Comparison of ENCODE assay signal across 20 cellular contexts in genomic region chr2:171460537-171460936, GRCh38. TPM values are rescaled to one million over a fixed set of nuclear protein-coding genes. Genes with fewer than 3 reads are reported as not detected.
DNase-seq lines count a peak whose midpoint lies in the region; ATAC-seq, FAIRE-seq and TF ChIP-seq lines count a peak whose summit lies in the region.
"Had no signal": no experiment of that assay in that cellular context is flagged by ENCODE, and none has a peak within 500 bp of the region (broad histone marks: within the 10 kb centered on the region; RNA-seq: fewer than 3 reads in every experiment).

No MANE protein-coding gene starts in this region.

- TF ChIP-seq CTCF in adrenal gland (IDR thresholded peaks at IDR 0.05) (no peak), HepG2 (CRISPR knock-in tag; IDR thresholded peaks at IDR 0.05) (no peak), right lobe of liver (IDR thresholded peaks at IDR 0.05) (no peak)

- in situ Hi-C loops in HepG2 (cut with HindIII; ENCODE audit: extremely low pct_ligation_motif_present, low pct_unique_long_range_greater_than_20kb), result no loop called here

- H3K4me1 ChIP-seq in adrenal gland (replicated peaks in 1 of 2) (peaks cover 0 to 5% of the 10 kb centered on the region in 2 donors), HepG2 (ENCODE audit: insufficient read depth, low read length) (no peaks in the 10 kb centered on the region), right lobe of liver (no peaks in the 10 kb centered on the region)
- H3K4me1 ChIP-seq: A549; BLaER1 treated with 17β-estradiol and CSF1 and Interleukin-3, amounts not matched to agents 10 nM and 100 nM; Caco-2 had no signal

- no peaks in the 10 kb centered on the region for H3K79me2 ChIP-seq in HepG2 (ENCODE audit: insufficient read depth, low read length)

- no peak for TF ChIP-seq RAD21 in HepG2 (CRISPR knock-in tag; IDR thresholded peaks at IDR 0.05)

- ATAC-seq in HepG2 (peak; percentile 46; the same call in 2 of the 3 replicates), right lobe of liver (peak in 3 of 4 donors; percentile 48 to 63 (median 51)), HG02642 (IDR thresholded peaks at IDR 0.05; ENCODE audit: poor library complexity, unreplicated experiment) (no peak)
- ATAC-seq: A549; CD8-positive, alpha-beta T cell; GM12878 had no signal

- H2AFZ ChIP-seq in HepG2 (ENCODE audit: low read length), result no peak overlapping the region

- intact Hi-C loops in adrenal gland (cut with DNase I), result no loop called here
- intact Hi-C loops in HepG2 (cut with micrococcal nuclease; ENCODE audit: unreplicated experiment), result no loop called here
- intact Hi-C loops in right lobe of liver (cut with DNase I), result no loop called here

- BruUV-seq in HepG2 (replicated peaks; lab: Mats Ljungman, UMichigan), result no TSS peak

- TF ChIP-seq EP300 in HepG2 (IDR thresholded peaks at IDR 0.05; ENCODE audit: low read depth in 2 of 2, low read length in 2 of 2) (no peak), HepG2 (CRISPR knock-in tag; IDR thresholded peaks at IDR 0.05; ENCODE audit: borderline replicate concordance) (no peak)

- no peaks in the 10 kb centered on the region for H4K20me1 ChIP-seq in HepG2 (ENCODE audit: insufficient read depth, low read length)
- H4K20me1 ChIP-seq: BLaER1 treated with 17β-estradiol and CSF1 and Interleukin-3, amounts not matched to agents 10 nM and 100 nM had no signal

- no peak overlapping the region for H3K4me2 ChIP-seq in HepG2 (ENCODE audit: low read depth, low read length)
- H3K4me2 ChIP-seq: A549; BLaER1 treated with 17β-estradiol and CSF1 and Interleukin-3, amounts not matched to agents 10 nM and 100 nM had no signal

- peak; percentile 50 for FAIRE-seq in HepG2 (lab: Jason Lieb, UNC)
- FAIRE-seq: A549, D721Med, GM12878, GM12892, GM18507 had no signal

- CTCF ChIA-PET in HepG2 (lab: Yijun Ruan, JAX; ENCODE audit: low intra/inter-chr PET ratio, low total read pairs), result no interaction called here

- H3K27me3 ChIP-seq in adrenal gland (no peaks in the 10 kb centered on the region), HepG2 (ENCODE audit: control insufficient read depth in 1 of 2, insufficient read depth in 2 of 2, low read length in 2 of 2) (no peaks in the 10 kb centered on the region), right lobe of liver (no peaks in the 10 kb centered on the region)
- H3K27me3 ChIP-seq: BLaER1 treated with 17β-estradiol and CSF1 and Interleukin-3, amounts not matched to agents 10 nM and 100 nM had no signal

- no peak overlapping the region for H3K9ac ChIP-seq in HepG2 (ENCODE audit: insufficient read depth, low read depth, low read length)
- H3K9ac ChIP-seq: BLaER1 treated with 17β-estradiol and CSF1 and Interleukin-3, amounts not matched to agents 10 nM and 100 nM had no signal

- no peaks in the 10 kb centered on the region for H3K9me3 ChIP-seq in adrenal gland (replicated peaks in 1 of 3)
- H3K9me3 ChIP-seq in HepG2 (ENCODE audit: low read length), result no peaks in the 10 kb centered on the region
- H3K9me3 ChIP-seq in right lobe of liver, result no peaks in the 10 kb centered on the region

- WGBS in adrenal gland, 4 donors, result 57 to 74% (median 68%) methylated on average over 1 of the region's 1 CpG
- WGBS in HepG2 (ENCODE audit: low lambda C conversion rate), result 97% methylated on average over 1 of the region's 1 CpG
- 53% methylated on average over 1 of the region's 1 CpG for WGBS in right lobe of liver (ENCODE audit: insufficient coverage, low coverage, low lambda C conversion rate, missing lambda C conversion rate)

- no peak overlapping the region for H3K27ac ChIP-seq in adrenal gland
- no peak overlapping the region for H3K27ac ChIP-seq in HepG2 (ENCODE audit: extremely low read length, insufficient read depth, low read length)
- no peak overlapping the region for H3K27ac ChIP-seq in right lobe of liver
- H3K27ac ChIP-seq: 22Rv1; A549; BLaER1 treated with 17β-estradiol and CSF1 and Interleukin-3, amounts not matched to agents 10 nM and 100 nM; C4-2B had no signal

- TF ChIP-seq POLR2A in adrenal gland (IDR thresholded peaks at IDR 0.05), result no peak
- TF ChIP-seq POLR2A in HepG2 (IDR thresholded peaks at IDR 0.05; ENCODE audit: insufficient read depth in 1 of 2, low read depth in 2 of 2, low read length in 2 of 2), result no peak
- no peak for TF ChIP-seq POLR2A in right lobe of liver (IDR thresholded peaks at IDR 0.05)

- peaks cover 0 to 10% of the 10 kb centered on the region in 2 donors for H3K36me3 ChIP-seq in adrenal gland (replicated peaks in 1 of 2)
- peaks cover 7 to 28% of the 10 kb centered on the region in 2 experiments; a peak in 4 of 5 replicates for H3K36me3 ChIP-seq in HepG2 (replicated peaks in 1 of 2; ENCODE audit: control insufficient read depth in 1 of 2, insufficient read depth in 2 of 2, low read length in 2 of 2)
- H3K36me3 ChIP-seq in right lobe of liver, result no peaks in the 10 kb centered on the region

- H3K4me3 ChIP-seq in adrenal gland (no peak overlapping the region), HepG2 (replicated peaks in 1 of 3; ENCODE audit: insufficient read depth in 1 of 3, low read depth in 2 of 3, low read length in 3 of 3) (no peak overlapping the region), right lobe of liver (no peak overlapping the region)
- H3K4me3 ChIP-seq: A549; BLaER1 treated with 17β-estradiol and CSF1 and Interleukin-3, amounts not matched to agents 10 nM and 100 nM; GM12878 had no signal

- POLR2A ChIA-PET in HepG2 (lab: Yijun Ruan, JAX), result interaction anchor here (0.8 kb wide), 1 partner anchor 27 kb away, joined by 3 read pairs; the partner anchor contains the start of genes DCAF17 and METTL8

- DNase-seq in adrenal gland (peak in 5 of 7 donors; percentile 19 to 52 (median 33)), HepG2 (ENCODE audit: low spot score) (peak; percentile 45), right lobe of liver (no peak)
- DNase-seq in stimulated activated CD4-positive, alpha-beta T cell treated with anti-CD3 and anti-CD28 coated beads, Interleukin-1b, Interleukin-23, amount 100 ng/mL, for 48 hours, result no peak
- DNase-seq: AML-193; Caco-2; Calu3; CD4-positive, alpha-beta T cell; CD8-positive, alpha-beta T cell; DMS79 treated with DMSO at 0.1 percent for 48 hours; GF-D8 had no signal

TF ChIP-seq in HepG2, 621 proteins besides CTCF, POLR2A, EP300 and RAD21 (continues in another document):
- TF ChIP-seq SNAPC2 (CRISPR knock-in tag; IDR thresholded peaks at IDR 0.05), result no peak
- no peak for TF ChIP-seq ZKSCAN5 (CRISPR knock-in tag; IDR thresholded peaks at IDR 0.05)

RNA-seq across cellular contexts. Expression of gene DCAF17, which starts 26.5 kb away (rescaled TPM):
- total RNA-seq in adrenal gland, result 10 to 100 TPM in 7 of 8 donors, 1 to 10 TPM in 1; 9.6 to 19.9 (median 17.3) TPM
- polyA plus RNA-seq in adrenal gland, result 10 to 100 TPM in 1 of 3 donors, 1 to 10 TPM in 2; 2.6 to 13.6 (median 4.0) TPM
- 30.0 and 35.3 TPM in 2 replicates for total RNA-seq in HepG2 (2016; rRNA removed; fragmentation: Illumina TruSeq; extraction: Trizol)
- 26.5 and 32.7 TPM in 2 replicates for total RNA-seq in HepG2 (2016; cell fraction: cytosol; rRNA removed; fragmentation: Illumina TruSeq; extraction: Trizol; ENCODE audit: low read depth)
- 30.5 and 35.1 TPM in 2 replicates for total RNA-seq in HepG2 (2016; cell fraction: insoluble cytoplasmic fraction; rRNA removed; fragmentation: Illumina TruSeq; extraction: Trizol)
- total RNA-seq in HepG2 (2016; cell fraction: membrane; rRNA removed; fragmentation: Illumina TruSeq; extraction: Trizol), result 21.8 and 25.2 TPM in 2 replicates
- 44.6 and 46.6 TPM in 2 replicates for total RNA-seq in HepG2 (2016; cell fraction: nucleus; rRNA removed; fragmentation: Illumina TruSeq; extraction: Trizol)
- 13.7 and 13.8 TPM in 2 replicates for polyA plus RNA-seq in HepG2 (2011; rRNA removed)
- 5.4 and 7.3 TPM in 2 replicates for polyA plus RNA-seq in HepG2 (2011; cell fraction: cytosol; rRNA removed)
- polyA plus RNA-seq in HepG2 (2011; cell fraction: nucleus; rRNA removed), result 14.2 and 21.4 TPM in 2 replicates
- polyA plus RNA-seq in HepG2 (2012), result 12.1 and 13.8 TPM in 2 replicates
- 2.4 and 2.6 TPM in 2 replicates for polyA plus RNA-seq in HepG2 (2016; cell fraction: cytosol; fragmentation: Illumina TruSeq; extraction: Trizol; ENCODE audit: low read depth)
- polyA plus RNA-seq in HepG2 (2016; cell fraction: insoluble cytoplasmic fraction; fragmentation: Illumina TruSeq; extraction: Trizol; ENCODE audit: low read depth), result 23.4 and 23.9 TPM in 2 replicates
- 6.3 and 7.2 TPM in 2 replicates for polyA plus RNA-seq in HepG2 (2016; cell fraction: membrane; fragmentation: Illumina TruSeq; extraction: Trizol; ENCODE audit: low read depth)
- polyA plus RNA-seq in HepG2 (2016; cell fraction: nucleus; fragmentation: Illumina TruSeq; extraction: Trizol; ENCODE audit: insufficient read depth, low read depth), result 43.8 and 46.2 TPM in 2 replicates
- 5.9 and 15.8 TPM in 2 replicates for polyA minus RNA-seq in HepG2 (2011; rRNA and poly(A)+ RNA removed; ENCODE audit: low replicate concordance)
- polyA minus RNA-seq in HepG2 (2011; cell fraction: cytosol; rRNA and poly(A)+ RNA removed), result 14.3 and 20.7 TPM in 2 replicates
- 64.5 and 78.1 TPM in 2 replicates for polyA minus RNA-seq in HepG2 (2011; cell fraction: nucleus; rRNA and poly(A)+ RNA removed)
- 1 to 10 TPM; 5.5 to 8.1 (median 6.9) TPM for total RNA-seq in right lobe of liver

RNA-seq across cellular contexts. Expression of gene METTL8, which starts 26.7 kb away (rescaled TPM):
- total RNA-seq in adrenal gland (10 to 100 TPM; 13.8 to 37.5 (median 20.6) TPM), HepG2 (2016; rRNA removed; fragmentation: Illumina TruSeq; extraction: Trizol) (68.2 and 89.8 TPM in 2 replicates), right lobe of liver (10 to 100 TPM in 2 of 6 experiments, 1 to 10 TPM in 4; 6.5 to 13.8 (median 9.5) TPM)
- polyA plus RNA-seq in adrenal gland (10 to 100 TPM in 1 of 3 donors, 1 to 10 TPM in 2; 3.3 to 24.7 (median 6.6) TPM), HepG2 (2011; rRNA removed) (9.9 and 18.6 TPM in 2 replicates)
- 58.1 and 65.6 TPM in 2 replicates for total RNA-seq in HepG2 (2016; cell fraction: cytosol; rRNA removed; fragmentation: Illumina TruSeq; extraction: Trizol; ENCODE audit: low read depth)
- 68.4 and 92.8 TPM in 2 replicates for total RNA-seq in HepG2 (2016; cell fraction: insoluble cytoplasmic fraction; rRNA removed; fragmentation: Illumina TruSeq; extraction: Trizol)
- 43.4 and 53.8 TPM in 2 replicates for total RNA-seq in HepG2 (2016; cell fraction: membrane; rRNA removed; fragmentation: Illumina TruSeq; extraction: Trizol)
- 39.4 and 45.4 TPM in 2 replicates for total RNA-seq in HepG2 (2016; cell fraction: nucleus; rRNA removed; fragmentation: Illumina TruSeq; extraction: Trizol)
- 6.5 and 8.9 TPM in 2 replicates for polyA plus RNA-seq in HepG2 (2011; cell fraction: cytosol; rRNA removed)
- polyA plus RNA-seq in HepG2 (2011; cell fraction: nucleus; rRNA removed), result 7.2 and 8.0 TPM in 2 replicates
- polyA plus RNA-seq in HepG2 (2012), result 10.5 and 21.7 TPM in 2 replicates
- 14.6 and 19.9 TPM in 2 replicates for polyA plus RNA-seq in HepG2 (2016; cell fraction: cytosol; fragmentation: Illumina TruSeq; extraction: Trizol; ENCODE audit: low read depth)
- polyA plus RNA-seq in HepG2 (2016; cell fraction: insoluble cytoplasmic fraction; fragmentation: Illumina TruSeq; extraction: Trizol; ENCODE audit: low read depth), result 57.8 and 61.8 TPM in 2 replicates
- polyA plus RNA-seq in HepG2 (2016; cell fraction: membrane; fragmentation: Illumina TruSeq; extraction: Trizol; ENCODE audit: low read depth), result 29.4 and 30.5 TPM in 2 replicates
- polyA plus RNA-seq in HepG2 (2016; cell fraction: nucleus; fragmentation: Illumina TruSeq; extraction: Trizol; ENCODE audit: insufficient read depth, low read depth), result 50.6 and 52.1 TPM in 2 replicates
- polyA minus RNA-seq in HepG2 (2011; rRNA and poly(A)+ RNA removed; ENCODE audit: low replicate concordance), result 12.2 and 23.7 TPM in 2 replicates
- 16.2 and 17.8 TPM in 2 replicates for polyA minus RNA-seq in HepG2 (2011; cell fraction: cytosol; rRNA and poly(A)+ RNA removed)
- 30.9 and 35.8 TPM in 2 replicates for polyA minus RNA-seq in HepG2 (2011; cell fraction: nucleus; rRNA and poly(A)+ RNA removed)

Comparison
In these comparisons a context has a peak if more than half of its experiments do, and no peak if none do; other contexts are left out.
1. DNase-seq: peak in adrenal gland (5 of 7) and HepG2 (single experiment); none in right lobe of liver (0 of 3) and stimulated activated CD4-positive, alpha-beta T cell treated with anti-CD3 and anti-CD28 coated beads, Interleukin-1b, Interleukin-23, amount 100 ng/mL, for 48 hours (single experiment).